Comparison of ENCODE assay signal across 2 cellular contexts in the genomic region with DNA sequence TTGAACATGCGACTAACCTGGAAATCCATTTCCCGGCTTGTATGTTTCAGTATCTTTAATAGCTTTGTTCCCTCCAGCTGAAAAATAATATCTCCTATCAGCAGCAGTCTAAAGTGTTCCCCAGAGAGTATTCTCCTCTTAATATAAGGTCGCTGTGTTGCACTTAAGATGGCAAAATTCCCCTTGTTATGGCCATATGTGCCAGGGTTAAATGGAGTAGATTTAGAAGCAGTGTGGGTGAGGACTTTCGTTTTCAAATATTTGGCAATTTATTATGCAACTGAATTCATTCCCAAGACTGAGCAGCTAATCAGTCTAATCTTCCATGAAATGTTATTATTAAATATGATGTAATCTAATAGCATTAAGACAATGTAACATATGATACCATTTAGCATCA.
TF ChIP-seq lines count a peak whose summit lies in the region.

No MANE protein-coding gene starts in this region.

TF ChIP-seq in SK-N-SH, 30 proteins besides CTCF, POLR2A, EP300 and RAD21 (continued from another document):
- TF ChIP-seq FOXJ3 (CRISPR knock-in tag; IDR thresholded peaks at IDR 0.05) (no peak), TCF12 (IDR thresholded peaks at IDR 0.05) (no peak), JUND (IDR thresholded peaks at IDR 0.05) (no peak), YY1 (IDR thresholded peaks at IDR 0.05; ENCODE audit: low read depth) (no peak)

TF ChIP-seq in GM23338, 12 proteins besides CTCF, POLR2A, EP300 and RAD21 (continued from another document):
- TF ChIP-seq, protein P1, sequence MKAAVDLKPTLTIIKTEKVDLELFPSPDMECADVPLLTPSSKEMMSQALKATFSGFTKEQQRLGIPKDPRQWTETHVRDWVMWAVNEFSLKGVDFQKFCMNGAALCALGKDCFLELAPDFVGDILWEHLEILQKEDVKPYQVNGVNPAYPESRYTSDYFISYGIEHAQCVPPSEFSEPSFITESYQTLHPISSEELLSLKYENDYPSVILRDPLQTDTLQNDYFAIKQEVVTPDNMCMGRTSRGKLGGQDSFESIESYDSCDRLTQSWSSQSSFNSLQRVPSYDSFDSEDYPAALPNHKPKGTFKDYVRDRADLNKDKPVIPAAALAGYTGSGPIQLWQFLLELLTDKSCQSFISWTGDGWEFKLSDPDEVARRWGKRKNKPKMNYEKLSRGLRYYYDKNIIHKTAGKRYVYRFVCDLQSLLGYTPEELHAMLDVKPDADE (IDR thresholded peaks at IDR 0.05) = no peak
- TF ChIP-seq ZNF114 (CRISPR knock-in tag; IDR thresholded peaks at IDR 0.05) (no peak), JUNB (IDR thresholded peaks at IDR 0.05; ENCODE audit: unreplicated experiment) (no peak), ZNF331 (CRISPR knock-in tag; IDR thresholded peaks at IDR 0.05; ENCODE audit: low read depth) (no peak), STAT1 (IDR thresholded peaks at IDR 0.05; ENCODE audit: unreplicated experiment) (no peak), NANOG (IDR thresholded peaks at IDR 0.05; ENCODE audit: borderline replicate concordance) (no peak), EZH2phosphoT487 (IDR thresholded peaks at IDR 0.05; ENCODE audit: unreplicated experiment) (no peak), CREB1 (CRISPR knock-in tag; IDR thresholded peaks at IDR 0.05; ENCODE audit: low read depth) (no peak), EZH2 (IDR thresholded peaks at IDR 0.05; ENCODE audit: low read depth, unreplicated experiment) (no peak)
- TF ChIP-seq, protein P2, sequence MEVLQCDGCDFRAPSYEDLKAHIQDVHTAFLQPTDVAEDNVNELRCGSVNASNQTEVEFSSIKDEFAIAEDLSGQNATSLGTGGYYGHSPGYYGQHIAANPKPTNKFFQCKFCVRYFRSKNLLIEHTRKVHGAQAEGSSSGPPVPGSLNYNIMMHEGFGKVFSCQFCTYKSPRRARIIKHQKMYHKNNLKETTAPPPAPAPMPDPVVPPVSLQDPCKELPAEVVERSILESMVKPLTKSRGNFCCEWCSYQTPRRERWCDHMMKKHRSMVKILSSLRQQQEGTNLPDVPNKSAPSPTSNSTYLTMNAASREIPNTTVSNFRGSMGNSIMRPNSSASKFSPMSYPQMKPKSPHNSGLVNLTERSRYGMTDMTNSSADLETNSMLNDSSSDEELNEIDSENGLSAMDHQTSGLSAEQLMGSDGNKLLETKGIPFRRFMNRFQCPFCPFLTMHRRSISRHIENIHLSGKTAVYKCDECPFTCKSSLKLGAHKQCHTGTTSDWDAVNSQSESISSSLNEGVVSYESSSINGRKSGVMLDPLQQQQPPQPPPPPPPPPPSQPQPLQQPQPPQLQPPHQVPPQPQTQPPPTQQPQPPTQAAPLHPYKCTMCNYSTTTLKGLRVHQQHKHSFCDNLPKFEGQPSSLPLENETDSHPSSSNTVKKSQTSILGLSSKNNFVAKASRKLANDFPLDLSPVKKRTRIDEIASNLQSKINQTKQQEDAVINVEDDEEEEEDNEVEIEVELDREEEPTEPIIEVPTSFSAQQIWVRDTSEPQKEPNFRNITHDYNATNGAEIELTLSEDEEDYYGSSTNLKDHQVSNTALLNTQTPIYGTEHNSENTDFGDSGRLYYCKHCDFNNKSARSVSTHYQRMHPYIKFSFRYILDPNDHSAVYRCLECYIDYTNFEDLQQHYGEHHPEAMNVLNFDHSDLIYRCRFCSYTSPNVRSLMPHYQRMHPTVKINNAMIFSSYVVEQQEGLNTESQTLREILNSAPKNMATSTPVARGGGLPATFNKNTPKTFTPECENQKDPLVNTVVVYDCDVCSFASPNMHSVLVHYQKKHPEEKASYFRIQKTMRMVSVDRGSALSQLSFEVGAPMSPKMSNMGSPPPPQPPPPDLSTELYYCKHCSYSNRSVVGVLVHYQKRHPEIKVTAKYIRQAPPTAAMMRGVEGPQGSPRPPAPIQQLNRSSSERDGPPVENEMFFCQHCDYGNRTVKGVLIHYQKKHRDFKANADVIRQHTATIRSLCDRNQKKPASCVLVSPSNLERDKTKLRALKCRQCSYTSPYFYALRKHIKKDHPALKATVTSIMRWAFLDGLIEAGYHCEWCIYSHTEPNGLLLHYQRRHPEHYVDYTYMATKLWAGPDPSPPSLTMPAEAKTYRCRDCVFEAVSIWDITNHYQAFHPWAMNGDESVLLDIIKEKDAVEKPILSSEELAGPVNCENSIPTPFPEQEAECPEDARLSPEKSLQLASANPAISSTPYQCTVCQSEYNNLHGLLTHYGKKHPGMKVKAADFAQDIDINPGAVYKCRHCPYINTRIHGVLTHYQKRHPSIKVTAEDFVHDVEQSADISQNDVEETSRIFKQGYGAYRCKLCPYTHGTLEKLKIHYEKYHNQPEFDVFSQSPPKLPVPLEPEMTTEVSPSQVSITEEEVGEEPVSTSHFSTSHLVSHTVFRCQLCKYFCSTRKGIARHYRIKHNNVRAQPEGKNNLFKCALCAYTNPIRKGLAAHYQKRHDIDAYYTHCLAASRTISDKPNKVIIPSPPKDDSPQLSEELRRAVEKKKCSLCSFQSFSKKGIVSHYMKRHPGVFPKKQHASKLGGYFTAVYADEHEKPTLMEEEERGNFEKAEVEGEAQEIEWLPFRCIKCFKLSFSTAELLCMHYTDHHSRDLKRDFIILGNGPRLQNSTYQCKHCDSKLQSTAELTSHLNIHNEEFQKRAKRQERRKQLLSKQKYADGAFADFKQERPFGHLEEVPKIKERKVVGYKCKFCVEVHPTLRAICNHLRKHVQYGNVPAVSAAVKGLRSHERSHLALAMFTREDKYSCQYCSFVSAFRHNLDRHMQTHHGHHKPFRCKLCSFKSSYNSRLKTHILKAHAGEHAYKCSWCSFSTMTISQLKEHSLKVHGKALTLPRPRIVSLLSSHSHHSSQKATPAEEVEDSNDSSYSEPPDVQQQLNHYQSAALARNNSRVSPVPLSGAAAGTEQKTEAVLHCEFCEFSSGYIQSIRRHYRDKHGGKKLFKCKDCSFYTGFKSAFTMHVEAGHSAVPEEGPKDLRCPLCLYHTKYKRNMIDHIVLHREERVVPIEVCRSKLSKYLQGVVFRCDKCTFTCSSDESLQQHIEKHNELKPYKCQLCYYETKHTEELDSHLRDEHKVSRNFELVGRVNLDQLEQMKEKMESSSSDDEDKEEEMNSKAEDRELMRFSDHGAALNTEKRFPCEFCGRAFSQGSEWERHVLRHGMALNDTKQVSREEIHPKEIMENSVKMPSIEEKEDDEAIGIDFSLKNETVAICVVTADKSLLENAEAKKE (CRISPR knock-in tag; IDR thresholded peaks at IDR 0.05) = no peak
- TF ChIP-seq, protein P3, sequence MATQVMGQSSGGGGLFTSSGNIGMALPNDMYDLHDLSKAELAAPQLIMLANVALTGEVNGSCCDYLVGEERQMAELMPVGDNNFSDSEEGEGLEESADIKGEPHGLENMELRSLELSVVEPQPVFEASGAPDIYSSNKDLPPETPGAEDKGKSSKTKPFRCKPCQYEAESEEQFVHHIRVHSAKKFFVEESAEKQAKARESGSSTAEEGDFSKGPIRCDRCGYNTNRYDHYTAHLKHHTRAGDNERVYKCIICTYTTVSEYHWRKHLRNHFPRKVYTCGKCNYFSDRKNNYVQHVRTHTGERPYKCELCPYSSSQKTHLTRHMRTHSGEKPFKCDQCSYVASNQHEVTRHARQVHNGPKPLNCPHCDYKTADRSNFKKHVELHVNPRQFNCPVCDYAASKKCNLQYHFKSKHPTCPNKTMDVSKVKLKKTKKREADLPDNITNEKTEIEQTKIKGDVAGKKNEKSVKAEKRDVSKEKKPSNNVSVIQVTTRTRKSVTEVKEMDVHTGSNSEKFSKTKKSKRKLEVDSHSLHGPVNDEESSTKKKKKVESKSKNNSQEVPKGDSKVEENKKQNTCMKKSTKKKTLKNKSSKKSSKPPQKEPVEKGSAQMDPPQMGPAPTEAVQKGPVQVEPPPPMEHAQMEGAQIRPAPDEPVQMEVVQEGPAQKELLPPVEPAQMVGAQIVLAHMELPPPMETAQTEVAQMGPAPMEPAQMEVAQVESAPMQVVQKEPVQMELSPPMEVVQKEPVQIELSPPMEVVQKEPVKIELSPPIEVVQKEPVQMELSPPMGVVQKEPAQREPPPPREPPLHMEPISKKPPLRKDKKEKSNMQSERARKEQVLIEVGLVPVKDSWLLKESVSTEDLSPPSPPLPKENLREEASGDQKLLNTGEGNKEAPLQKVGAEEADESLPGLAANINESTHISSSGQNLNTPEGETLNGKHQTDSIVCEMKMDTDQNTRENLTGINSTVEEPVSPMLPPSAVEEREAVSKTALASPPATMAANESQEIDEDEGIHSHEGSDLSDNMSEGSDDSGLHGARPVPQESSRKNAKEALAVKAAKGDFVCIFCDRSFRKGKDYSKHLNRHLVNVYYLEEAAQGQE (IDR thresholded peaks at IDR 0.05; ENCODE audit: unreplicated experiment) = no peak
